9 cellular contexts compared by ENCODE assay signal in the genomic region with DNA sequence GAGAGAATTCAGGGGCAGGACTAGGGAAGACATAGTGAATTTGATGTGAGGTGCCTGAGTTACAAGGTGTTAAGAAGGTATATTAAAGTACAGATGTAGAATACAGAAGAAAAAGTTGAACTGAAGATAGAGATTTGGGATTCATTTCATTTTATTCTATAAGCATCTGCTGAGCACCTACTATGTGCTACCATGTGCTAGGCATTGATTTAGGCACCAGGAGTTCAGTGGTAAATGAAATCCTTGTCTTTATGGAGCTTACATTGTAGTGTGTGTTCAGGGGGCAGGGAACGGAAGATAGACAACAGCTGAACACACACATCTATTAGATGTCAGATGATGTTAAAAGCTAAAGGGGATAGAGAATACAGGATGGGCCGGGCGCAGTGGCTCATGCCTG. TPM values are rescaled to one million over a fixed set of nuclear protein-coding genes. Genes with fewer than 3 reads are reported as not detected.
"Had no signal": no experiment of that assay in that cellular context is flagged by ENCODE, and none has a peak within 500 bp of the region (broad histone marks: within the 10 kb centered on the region; RNA-seq: fewer than 3 reads in every experiment).

No MANE protein-coding gene starts in this region.

- H3K27ac ChIP-seq: GM23248 had no signal

- H3K36me3 ChIP-seq: HAP-1 had no signal

- H3K9me3 ChIP-seq: HAP-1 had no signal

- H3K4me3 ChIP-seq: GM23248, HAP-1 had no signal

- FAIRE-seq: HTR-8/SVneo had no signal

- ATAC-seq: HCT116 had no signal

- DNase-seq: GM23248, GOT3, H7, HFFc6 had no signal

- H3K4me1 ChIP-seq: HAP-1 had no signal

- H3K9ac ChIP-seq: GM23248 had no signal

- H2AFZ ChIP-seq: GM23248 had no signal

RNA-seq across cellular contexts. Expression of a gene that starts 2.8 kb away (rescaled TPM):
- total RNA-seq: H4, HT-29 had no signal
